Comparison of ENCODE assay signal across 21 cellular contexts in the genomic region with DNA sequence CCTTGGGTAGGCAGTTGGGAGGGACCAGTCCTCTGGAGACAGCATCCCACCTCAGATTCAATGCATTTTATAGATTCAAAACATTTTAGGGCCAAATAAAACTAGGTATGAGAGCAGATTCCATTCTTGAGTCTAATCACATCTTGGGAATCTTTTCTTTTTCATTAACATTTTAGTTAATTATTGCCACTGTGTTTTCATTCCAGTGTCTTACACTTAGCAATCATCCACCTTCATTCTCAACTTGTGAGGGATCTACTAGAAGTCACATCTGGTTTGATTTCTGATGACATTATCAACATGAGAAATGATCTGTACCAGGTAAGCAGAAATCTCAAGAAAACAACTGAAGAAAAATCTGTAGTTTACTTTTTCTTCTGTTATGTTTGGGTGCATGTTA.
DNase-seq lines count a peak whose midpoint lies in the region; ATAC-seq and TF ChIP-seq lines count a peak whose summit lies in the region.
"Had no signal": no experiment of that assay in that cellular context is flagged by ENCODE, and none has a peak within 500 bp of the region (broad histone marks: within the 10 kb centered on the region; RNA-seq: fewer than 3 reads in every experiment).

No MANE protein-coding gene starts in this region.

- H3K4me3 Mint-ChIP-seq in activated naive CD4-positive, alpha-beta T cell treated with anti-CD3 and anti-CD28 coated beads, Interleukin-2, amount 50 U/mL, for 24 hours, result peak overlapping the region; percentile 39
- no peak overlapping the region for H3K4me3 Mint-ChIP-seq in activated naive CD8-positive, alpha-beta T cell
- H3K4me3 Mint-ChIP-seq in memory B cell, result no peak overlapping the region

- no peaks in the 10 kb centered on the region for H3K9me3 ChIP-seq in uterus
- H3K9me3 ChIP-seq: lower lobe of right lung, psoas muscle, upper lobe of left lung had no signal

- TF ChIP-seq CTCF in uterus (IDR thresholded peaks at IDR 0.05), result no peak

- no peak overlapping the region for H3K27ac ChIP-seq in uterus
- H3K27ac ChIP-seq: lower lobe of right lung, psoas muscle, RWPE1, upper lobe of left lung had no signal

- H3K27me3 ChIP-seq in uterus, result no peaks in the 10 kb centered on the region
- H3K27me3 ChIP-seq: cardiac muscle cell, upper lobe of left lung had no signal

- no peak overlapping the region for H3K4me3 ChIP-seq in uterus
- H3K4me3 ChIP-seq: cardiac muscle cell, lower lobe of right lung, psoas muscle, upper lobe of left lung had no signal

- intact Hi-C loops in uterus (cut with DNase I; ENCODE audit: low total_unique reads), result no loop called here

- H3K4me1 Mint-ChIP-seq in activated naive CD4-positive, alpha-beta T cell treated with anti-CD3 and anti-CD28 coated beads, Interleukin-2, amount 50 U/mL, for 24 hours, result peaks cover 72% of the 10 kb centered on the region
- H3K4me1 Mint-ChIP-seq in activated naive CD8-positive, alpha-beta T cell (ENCODE audit: low read depth), result peaks cover 75% of the 10 kb centered on the region
- H3K4me1 Mint-ChIP-seq in memory B cell, result no peaks in the 10 kb centered on the region

- ATAC-seq in memory B cell (ENCODE audit: low read depth) (no peak), GM18868 (IDR thresholded peaks at IDR 0.05; ENCODE audit: unreplicated experiment) (no peak)
- ATAC-seq: lower lobe of right lung, psoas muscle had no signal

- H3K9me3 Mint-ChIP-seq in activated naive CD4-positive, alpha-beta T cell treated with anti-CD3 and anti-CD28 coated beads, Interleukin-2, amount 50 U/mL, for 24 hours, result no peaks in the 10 kb centered on the region
- H3K9me3 Mint-ChIP-seq in activated naive CD8-positive, alpha-beta T cell (ENCODE audit: low read depth), result no peaks in the 10 kb centered on the region
- H3K9me3 Mint-ChIP-seq in memory B cell, result no peaks in the 10 kb centered on the region

- TF ChIP-seq POLR2A in uterus (IDR thresholded peaks at IDR 0.05), result no peak

- H3K27me3 Mint-ChIP-seq in activated naive CD4-positive, alpha-beta T cell treated with anti-CD3 and anti-CD28 coated beads, Interleukin-2, amount 50 U/mL, for 24 hours, result no peaks in the 10 kb centered on the region
- H3K27me3 Mint-ChIP-seq in activated naive CD8-positive, alpha-beta T cell, result no peaks in the 10 kb centered on the region
- H3K27me3 Mint-ChIP-seq in memory B cell, result no peaks in the 10 kb centered on the region

- H3K4me1 ChIP-seq in uterus, result no peaks in the 10 kb centered on the region
- H3K4me1 ChIP-seq: psoas muscle had no signal

- DNase-seq in activated naive CD4-positive, alpha-beta T cell (lab: John Stamatoyannopoulos, UW), result no peak
- no peak for DNase-seq in memory B cell (ENCODE audit: low spot score in 2 of 2)
- no peak for DNase-seq in iPS-NIHi7 (ENCODE audit: extremely low spot score)
- DNase-seq in HCEC 1CT, result no peak
- no peak for DNase-seq in uterus
- DNase-seq: ACHN; activated CD4-positive, alpha-beta T cell treated with anti-CD3 and anti-CD28 coated beads for 4 hours; activated effector memory CD4-positive, alpha-beta T cell treated with anti-CD3 and anti-CD28 coated beads, Interleukin-2, amount 50 U/mL, for 16 hours; cortex of kidney; lower lobe of right lung; NCI-H1105; NCI-H2029; NCI-H226; NCI-H748 treated with DMSO at 0.1 percent for 48 hours; psoas muscle; upper lobe of left lung had no signal

- peaks cover 62% of the 10 kb centered on the region for H3K36me3 Mint-ChIP-seq in activated naive CD4-positive, alpha-beta T cell treated with anti-CD3 and anti-CD28 coated beads, Interleukin-2, amount 50 U/mL, for 24 hours
- peaks cover 55% of the 10 kb centered on the region for H3K36me3 Mint-ChIP-seq in activated naive CD8-positive, alpha-beta T cell
- peaks cover 46% of the 10 kb centered on the region for H3K36me3 Mint-ChIP-seq in memory B cell

- H3K27ac Mint-ChIP-seq in activated naive CD4-positive, alpha-beta T cell treated with anti-CD3 and anti-CD28 coated beads, Interleukin-2, amount 50 U/mL, for 24 hours, result peak overlapping the region; percentile 66
- H3K27ac Mint-ChIP-seq in activated naive CD8-positive, alpha-beta T cell, result peak overlapping the region; percentile 77
- peak overlapping the region; percentile 53 for H3K27ac Mint-ChIP-seq in memory B cell

- H3K36me3 ChIP-seq in uterus, result no peaks in the 10 kb centered on the region
